In the genomic region with DNA sequence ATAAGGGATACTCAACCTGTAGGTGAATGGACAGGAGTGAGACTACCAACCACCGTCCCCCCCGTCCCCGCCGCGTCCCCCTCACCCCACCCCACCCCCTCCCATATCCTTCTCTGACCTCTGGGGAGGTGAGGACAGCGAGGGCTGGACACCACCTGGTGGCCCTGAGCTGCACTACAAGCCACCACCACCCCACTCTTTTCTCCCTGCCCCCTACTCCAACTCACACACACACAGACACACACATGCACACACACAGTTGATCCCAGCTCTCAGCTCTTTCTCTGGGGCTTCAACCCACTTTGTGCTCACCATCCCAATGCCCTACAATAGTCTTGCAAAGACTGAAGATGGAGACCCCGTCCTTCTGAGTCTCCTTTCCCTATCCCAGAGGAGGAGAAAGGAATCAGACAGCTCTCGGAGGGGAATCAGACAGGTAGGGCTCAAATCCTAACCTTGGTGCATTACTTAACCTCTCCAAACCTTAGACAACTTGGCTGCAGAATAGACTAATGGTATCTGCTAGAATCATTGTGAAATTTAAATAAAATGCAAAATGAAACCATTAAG, we compare ENCODE assay signal across 8 cellular contexts.
DNase-seq lines count a peak whose midpoint lies in the region; ATAC-seq and TF ChIP-seq lines count a peak whose summit lies in the region.

No MANE protein-coding gene starts in this region.

- H3K18ac ChIP-seq in mesenchymal stem cell (ENCODE audit: low read depth in 1 of 2, low read length in 2 of 2) = no peak overlapping the region

- H2BK15ac ChIP-seq in mesenchymal stem cell (ENCODE audit: low read depth, poor library complexity, severe bottlenecking) = no peak overlapping the region

- no peaks in the 10 kb centered on the region for H3K79me1 ChIP-seq in mesenchymal stem cell (replicated peaks; ENCODE audit: low read length, poor library complexity, severe bottlenecking)

- no peak overlapping the region for H2BK12ac ChIP-seq in mesenchymal stem cell (ENCODE audit: low read length in 2 of 2)

- no peak overlapping the region for H2AK5ac ChIP-seq in mesenchymal stem cell (ENCODE audit: low read length, severe bottlenecking)

- no peaks in the 10 kb centered on the region for H3K9me3 ChIP-seq in OCI-LY3 (ENCODE audit: insufficient read depth, low read length)
- no peaks in the 10 kb centered on the region for H3K9me3 ChIP-seq in mesenchymal stem cell (ENCODE audit: control insufficient read depth, low read length)
- no peaks in the 10 kb centered on the region for H3K9me3 ChIP-seq in uterus

- no peak for ATAC-seq in GM18861 (IDR thresholded peaks at IDR 0.05; ENCODE audit: unreplicated experiment)

- DNase-seq in AG09319 (ENCODE audit: extremely low read depth, low read depth) = no peak
- peak; percentile 58 for DNase-seq in choroid plexus epithelial cell (ENCODE audit: low read depth)
- DNase-seq in mesenchymal stem cell = peak; percentile 60
- no peak for DNase-seq in uterus
- no peak for DNase-seq in NOMO-1 treated with dmso at 0.1 percent for 144 hours (lab: John Stamatoyannopoulos, UW; ENCODE audit: unreplicated experiment)

- no peak for TF ChIP-seq POLR2A in uterus (IDR thresholded peaks at IDR 0.05)

- H4K8ac ChIP-seq in mesenchymal stem cell (ENCODE audit: low read length) = no peak overlapping the region

- peak; percentile 48 for TF ChIP-seq CTCF in AG09319 (IDR thresholded peaks at IDR 0.05; ENCODE audit: low read depth, low read length)
- TF ChIP-seq CTCF in GM12873 (IDR thresholded peaks at IDR 0.05; ENCODE audit: insufficient read depth, low read depth, low read length, missing control alignments) = peak; percentile 71
- peak; percentile 47 for TF ChIP-seq CTCF in OCI-LY3 (IDR thresholded peaks at IDR 0.05; ENCODE audit: low read depth, low read length)
- TF ChIP-seq CTCF in choroid plexus epithelial cell (conservative IDR thresholded peaks at IDR 0.05; ENCODE audit: low read depth, low read length) = peak; percentile 78
- peak in 2 of 4 experiments; percentile 26 to 34 for TF ChIP-seq CTCF in uterus (IDR thresholded peaks at IDR 0.05)

- H4K91ac ChIP-seq in mesenchymal stem cell (ENCODE audit: low read length) = no peak overlapping the region

- H3K9ac ChIP-seq in OCI-LY3 (ENCODE audit: low read length) (no peak overlapping the region), mesenchymal stem cell (ENCODE audit: low read length) (no peak overlapping the region)

- H3K79me2 ChIP-seq in OCI-LY3 (ENCODE audit: low read length) = no peaks in the 10 kb centered on the region

- H3K4me3 ChIP-seq in OCI-LY3 (ENCODE audit: low read length) (no peak overlapping the region), choroid plexus epithelial cell (ENCODE audit: low read depth, low read length) (no peak overlapping the region), mesenchymal stem cell (ENCODE audit: insufficient read depth in 1 of 2, low read depth in 1 of 2, low read length in 2 of 2) (no peak overlapping the region), uterus (no peak overlapping the region)

- intact Hi-C loops in uterus (cut with DNase I; ENCODE audit: low total_unique reads) = no loop called here

- H3K4me1 ChIP-seq in OCI-LY3 (ENCODE audit: low read length) (no peaks in the 10 kb centered on the region), mesenchymal stem cell (ENCODE audit: control insufficient read depth, insufficient read depth, low read depth, low read length) (peaks cover 3% of the 10 kb centered on the region), uterus (no peaks in the 10 kb centered on the region)

- H2BK120ac ChIP-seq in mesenchymal stem cell (ENCODE audit: low read depth, low read length) = no peak overlapping the region

- no peak overlapping the region for H3K4ac ChIP-seq in mesenchymal stem cell (ENCODE audit: low read depth in 1 of 2, low read length in 2 of 2)

- no peak overlapping the region for H3K14ac ChIP-seq in mesenchymal stem cell (ENCODE audit: low read length in 2 of 2)

- 8% methylated on average over 7 of the region's 8 CpGs for WGBS in mesenchymal stem cell

- H3K27me3 ChIP-seq in OCI-LY3 (ENCODE audit: low read depth, low read length) (peaks cover 48% of the 10 kb centered on the region), mesenchymal stem cell (ENCODE audit: control insufficient read depth in 1 of 2, insufficient read depth in 1 of 2, low read length in 2 of 2) (peaks cover 13 to 20% of the 10 kb centered on the region in 2 experiments), uterus (no peaks in the 10 kb centered on the region)

- H3K4me2 ChIP-seq in OCI-LY3 (ENCODE audit: low read length) = peak overlapping the region; percentile 14
- H3K4me2 ChIP-seq in mesenchymal stem cell (ENCODE audit: low read length, poor library complexity, severe bottlenecking) = no peak overlapping the region

- no peak overlapping the region for H2AFZ ChIP-seq in OCI-LY3 (ENCODE audit: low read depth, low read length)
- H2AFZ ChIP-seq in mesenchymal stem cell (ENCODE audit: low read depth, low read length) = no peak overlapping the region

- no peak overlapping the region for H3K27ac ChIP-seq in OCI-LY3 (ENCODE audit: low read length)
- H3K27ac ChIP-seq in mesenchymal stem cell (ENCODE audit: low read length, poor library complexity, severe bottlenecking) = no peak overlapping the region
- H3K27ac ChIP-seq in uterus = no peak overlapping the region

- no peak overlapping the region for H2BK5ac ChIP-seq in mesenchymal stem cell (ENCODE audit: low read depth, low read length, poor library complexity, severe bottlenecking)

- H4K20me1 ChIP-seq in OCI-LY3 (ENCODE audit: insufficient read depth, low read length) = no peaks in the 10 kb centered on the region

- no peak overlapping the region for H3K23ac ChIP-seq in mesenchymal stem cell (ENCODE audit: low read length in 2 of 2)

- H3K36me3 ChIP-seq in OCI-LY3 (replicated peaks; ENCODE audit: low read depth, low read length) = no peaks in the 10 kb centered on the region
- H3K36me3 ChIP-seq in mesenchymal stem cell (ENCODE audit: control insufficient read depth in 1 of 2, insufficient read depth in 2 of 2, low read depth in 1 of 2, low read length in 2 of 2) = no peaks in the 10 kb centered on the region
- no peaks in the 10 kb centered on the region for H3K36me3 ChIP-seq in uterus

Comparison
In these comparisons a context has a peak if more than half of its experiments do, and no peak if none do; other contexts are left out.
1. DNase-seq: peak in choroid plexus epithelial cell (single experiment) and mesenchymal stem cell (single experiment); none in AG09319 (single experiment), uterus (0 of 2) and NOMO-1 treated with dmso at 0.1 percent for 144 hours (single experiment).